ENCODE assay signal across 18 cellular contexts in the genomic region with DNA sequence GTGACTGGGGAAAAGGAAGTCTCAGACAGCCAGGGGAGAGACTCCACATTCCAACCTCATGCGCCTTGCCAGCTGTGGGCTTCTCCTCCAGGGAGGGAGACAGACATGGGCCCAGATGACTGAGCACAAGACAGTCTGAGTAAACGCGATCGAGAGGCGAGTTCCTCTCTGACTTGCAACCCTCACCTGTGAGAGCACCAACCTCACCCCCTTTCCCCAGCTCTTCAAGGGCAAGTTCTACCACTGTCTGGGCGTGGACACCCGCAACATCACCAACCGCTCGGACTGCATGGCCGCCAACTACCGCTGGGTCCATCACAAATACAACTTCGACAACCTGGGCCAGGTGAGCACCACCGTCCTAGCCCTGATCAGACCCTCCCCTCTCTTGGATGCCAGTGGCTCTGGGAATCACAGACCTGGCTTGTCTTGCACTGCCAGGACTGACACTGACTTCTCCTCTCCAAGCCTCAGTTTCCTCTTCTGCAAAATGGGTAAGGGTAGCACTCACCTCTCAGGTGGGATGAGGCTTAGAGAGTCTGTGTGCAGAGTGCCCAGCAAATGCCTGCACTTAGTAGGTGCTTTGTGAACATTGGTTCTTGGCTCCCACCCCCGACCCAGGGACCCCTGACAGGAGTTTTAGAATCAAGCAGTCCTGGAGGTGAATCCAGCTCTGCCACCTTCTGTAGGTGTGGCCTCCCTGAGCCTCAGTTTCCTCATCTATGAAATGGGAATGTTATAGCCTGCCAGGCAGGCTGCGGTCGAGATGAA.
"Had no signal": no experiment of that assay in that cellular context is flagged by ENCODE, and none has a peak within 500 bp of the region (broad histone marks: within the 10 kb centered on the region; RNA-seq: fewer than 3 reads in every experiment).

No MANE protein-coding gene starts in this region.

- H3K4me3 ChIP-seq: lower lobe of right lung, right atrium auricular region, transverse colon had no signal

- H3K4me3 Mint-ChIP-seq: activated CD8-positive, alpha-beta T cell treated with anti-CD3 and anti-CD28 coated beads, Interleukin-2, amount 10 ng/mL, durations not matched to agents 7 days and 5 days had no signal

- H3K27ac ChIP-seq: epithelial cell of prostate, lower lobe of right lung, right atrium auricular region, transverse colon had no signal

- H3K9me3 ChIP-seq: lower lobe of right lung, transverse colon had no signal

- H3K27ac Mint-ChIP-seq: activated CD8-positive, alpha-beta T cell treated with anti-CD3 and anti-CD28 coated beads, Interleukin-2, amount 10 ng/mL, durations not matched to agents 7 days and 5 days; progenitor cell of endocrine pancreas had no signal

- H3K36me3 ChIP-seq: lower lobe of right lung, right atrium auricular region, transverse colon had no signal

- DNase-seq: activated CD4-positive, alpha-beta T cell treated with anti-CD3 and anti-CD28 coated beads for 4 hours; activated CD8-positive, alpha-beta memory T cell treated with anti-CD3 and anti-CD28 coated beads, Interleukin-2, amount 50 U/mL, for 4 hours; activated CD8-positive, alpha-beta T cell treated with anti-CD3 and anti-CD28 coated beads, Interleukin-2, amount 10 ng/mL, durations not matched to agents 7 days and 5 days; activated gamma-delta T cell treated with Interleukin-2 at 50 U/mL for 16 hours; activated T-cell treated with anti-CD3 and anti-CD28 coated beads, Interleukin-2, amount 50 U/mL, for 48 hours; aorta; cerebellar nuclear complex; effector CD8-positive, alpha-beta T cell; foreskin melanocyte; lower lobe of right lung; midbrain; stimulated activated CD4-positive, alpha-beta T cell treated with anti-CD3 and anti-CD28 coated beads, Interleukin-4, amount 100 ng/mL, for 24 hours; stimulated activated naive CD4-positive, alpha-beta T cell; T-helper 2 cell; transverse colon had no signal

- ATAC-seq: activated CD8-positive, alpha-beta T cell treated with anti-CD3 and anti-CD28 coated beads, Interleukin-2, amount 10 ng/mL, durations not matched to agents 7 days and 5 days; lower lobe of right lung had no signal
